In the genomic region with DNA sequence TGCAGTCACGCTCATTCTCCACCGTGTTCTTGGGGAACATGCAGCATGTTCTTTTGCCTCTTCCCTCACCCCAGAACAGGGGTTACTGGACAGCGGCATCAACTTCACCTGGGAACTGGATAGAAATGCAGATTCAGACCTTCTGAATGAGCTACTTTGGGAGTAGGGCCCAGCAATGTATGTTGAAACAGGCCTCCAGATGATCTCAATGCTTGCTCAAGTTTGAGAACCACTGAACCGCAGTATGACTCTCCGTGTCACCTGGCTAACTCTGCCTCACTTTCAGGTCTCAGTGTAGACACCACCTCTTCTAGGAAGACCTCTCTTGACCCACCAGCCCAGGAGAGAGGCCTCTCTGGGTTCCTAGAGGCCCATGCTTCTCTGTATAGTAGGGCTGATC, we compare ENCODE assay signal across 23 cellular contexts. TPM values are rescaled to one million over a fixed set of nuclear protein-coding genes. Genes with fewer than 3 reads are reported as not detected.
DNase-seq lines count a peak whose midpoint lies in the region; ATAC-seq, FAIRE-seq and TF ChIP-seq lines count a peak whose summit lies in the region.
"Had no signal": no experiment of that assay in that cellular context is flagged by ENCODE, and none has a peak within 500 bp of the region (broad histone marks: within the 10 kb centered on the region; RNA-seq: fewer than 3 reads in every experiment).

No MANE protein-coding gene starts in this region.

- TF ChIP-seq CTCF in A549 (IDR thresholded peaks at IDR 0.05) (no peak), Calu3 (IDR thresholded peaks at IDR 0.05; ENCODE audit: unreplicated experiment) (no peak)

- H2BK12ac ChIP-seq in trophoblast cell (ENCODE audit: low read length), result no peak overlapping the region

- H3K79me2 ChIP-seq in trophoblast cell (ENCODE audit: control insufficient read depth, insufficient read depth, low read length, poor library complexity), result peaks cover 8% of the 10 kb centered on the region

- H3K4me2 ChIP-seq in A549 (peak overlapping the region; percentile 0; the same call in 1 of the 3 replicates), trophoblast cell (ENCODE audit: low read length) (no peak overlapping the region)

- WGBS in A549 (ENCODE audit: missing lambda C conversion rate), result 96% methylated on average over 5 of the region's 5 CpGs
- WGBS in trophoblast cell (ENCODE audit: extremely low coverage, insufficient coverage, insufficient read length), result no CpG with 5 or more reads among the region's 5 CpGs

- no peak overlapping the region for H3K9ac ChIP-seq in trophoblast cell (ENCODE audit: low read length)

- no peak overlapping the region for H3K14ac ChIP-seq in trophoblast cell (ENCODE audit: low read length)

- peaks cover 21 to 22% of the 10 kb centered on the region in 2 experiments for H3K36me3 ChIP-seq in trophoblast cell (ENCODE audit: control insufficient read depth in 1 of 2, insufficient read depth in 2 of 2, low read length in 2 of 2)

- H4K12ac ChIP-seq in trophoblast cell (ENCODE audit: low read depth, low read length), result no peak overlapping the region

- no peak overlapping the region for H2AK5ac ChIP-seq in trophoblast cell (ENCODE audit: low read length)

- no peaks in the 10 kb centered on the region for H3K9me3 ChIP-seq in A549
- H3K9me3 ChIP-seq in trophoblast cell (ENCODE audit: insufficient read depth, low read depth, low read length), result peaks cover 2% of the 10 kb centered on the region

- no peaks in the 10 kb centered on the region for H3K27me3 Mint-ChIP-seq in Calu3 (ENCODE audit: unreplicated experiment)
- H3K27me3 Mint-ChIP-seq in activated T-helper 2 cell treated with anti-CD3 and anti-CD28 coated beads, Interferon-gamma antibody, Interleukin-2, Interleukin-4, amounts not matched to agents 10 μg/mL and 5 μg/mL and 100 μg/mL, durations not matched to agents 14 hours and 24 hours and 36 hours (ENCODE audit: low read depth), result no peaks in the 10 kb centered on the region

- peaks cover 60% of the 10 kb centered on the region for H3K4me1 ChIP-seq in A549
- peaks cover 2 to 8% of the 10 kb centered on the region in 2 experiments for H3K4me1 ChIP-seq in trophoblast cell (ENCODE audit: control insufficient read depth in 1 of 2, insufficient read depth in 2 of 2, low read length in 2 of 2)

- H3K4me1 Mint-ChIP-seq in Calu3 (ENCODE audit: low read depth, unreplicated experiment), result peaks cover 30% of the 10 kb centered on the region
- peaks cover 23% of the 10 kb centered on the region for H3K4me1 Mint-ChIP-seq in activated T-helper 2 cell treated with anti-CD3 and anti-CD28 coated beads, Interferon-gamma antibody, Interleukin-2, Interleukin-4, amounts not matched to agents 10 μg/mL and 5 μg/mL and 100 μg/mL, durations not matched to agents 14 hours and 24 hours and 36 hours (ENCODE audit: low read depth)

- TF ChIP-seq EP300 in A549 (IDR thresholded peaks at IDR 0.05), result no peak

- TF ChIP-seq RAD21 in A549 (conservative IDR thresholded peaks at IDR 0.05 in 1 of 2, IDR thresholded peaks at IDR 0.05 in 1 of 2), result no peak

- H3K23ac ChIP-seq in trophoblast cell (ENCODE audit: low read length), result no peak overlapping the region

- peaks cover 98% of the 10 kb centered on the region for H3K36me3 Mint-ChIP-seq in Calu3 (ENCODE audit: insufficient read depth, unreplicated experiment)
- peaks cover 49% of the 10 kb centered on the region for H3K36me3 Mint-ChIP-seq in activated T-helper 2 cell treated with anti-CD3 and anti-CD28 coated beads, Interferon-gamma antibody, Interleukin-2, Interleukin-4, amounts not matched to agents 10 μg/mL and 5 μg/mL and 100 μg/mL, durations not matched to agents 14 hours and 24 hours and 36 hours (ENCODE audit: low read depth)

- FAIRE-seq in A549 (lab: Jason Lieb, UNC), result no peak
- FAIRE-seq: D721Med, RCC 7860 had no signal

- no peak for DNase-seq in A549 (ENCODE audit: low read depth in 1 of 2, low spot score in 1 of 2)
- no peak for DNase-seq in Calu3
- no peak for DNase-seq in activated T-helper 2 cell treated with anti-CD3 and anti-CD28 coated beads, Interferon-gamma antibody, Interleukin-2, Interleukin-4, amounts not matched to agents 10 μg/mL and 5 μg/mL and 100 μg/mL, durations not matched to agents 14 hours and 24 hours and 36 hours (ENCODE audit: low spot score)
- no peak for DNase-seq in trophoblast cell
- DNase-seq in NCI-H2196 (lab: John Stamatoyannopoulos, UW; ENCODE audit: unreplicated experiment), result no peak
- DNase-seq in SK-N-DZ (ENCODE audit: low spot score), result no peak
- DNase-seq: ACHN; C1 segment of cervical spinal cord; CD8-positive, alpha-beta memory T cell; EL; GF-D8; H9; KG1; NCI-H1105; NCI-H146; NCI-H2029; NCI-H345; NCI-H524 treated with DMSO at 0.1 percent for 48 hours; NCI-H82; Right ventricle myocardium superior had no signal

- no peak overlapping the region for H3K18ac ChIP-seq in trophoblast cell (ENCODE audit: low read length)

- H3K4me3 Mint-ChIP-seq in Calu3 (ENCODE audit: low read depth, unreplicated experiment), result no peak overlapping the region
- H3K4me3 Mint-ChIP-seq in activated T-helper 2 cell treated with anti-CD3 and anti-CD28 coated beads, Interferon-gamma antibody, Interleukin-2, Interleukin-4, amounts not matched to agents 10 μg/mL and 5 μg/mL and 100 μg/mL, durations not matched to agents 14 hours and 24 hours and 36 hours (ENCODE audit: low read depth), result no peak overlapping the region
- H3K4me3 Mint-ChIP-seq: H9 had no signal

- POLR2A ChIA-PET in A549 (lab: Yijun Ruan, JAX), result interaction anchor here (1.0 to 14.2 kb wide), 4 partner anchors 14 to 22 kb away, joined by 4 to 147 read pairs (median 92); no protein-coding TSS in a partner anchor

- intact Hi-C loops in Calu3 (cut with micrococcal nuclease; ENCODE audit: unreplicated experiment), result no loop called here
- intact Hi-C loops in activated T-helper 2 cell treated with anti-CD3 and anti-CD28 coated beads, Interferon-gamma antibody, Interleukin-2, Interleukin-4, amounts not matched to agents 10 μg/mL and 5 μg/mL and 100 μg/mL, durations not matched to agents 14 hours and 24 hours and 36 hours (cut with micrococcal nuclease), result no loop called here

- no peaks in the 10 kb centered on the region for H3K9me3 Mint-ChIP-seq in Calu3 (ENCODE audit: low read depth, unreplicated experiment)
- H3K9me3 Mint-ChIP-seq in activated T-helper 2 cell treated with anti-CD3 and anti-CD28 coated beads, Interferon-gamma antibody, Interleukin-2, Interleukin-4, amounts not matched to agents 10 μg/mL and 5 μg/mL and 100 μg/mL, durations not matched to agents 14 hours and 24 hours and 36 hours, result no peaks in the 10 kb centered on the region
- H3K9me3 Mint-ChIP-seq: CD8-positive, alpha-beta memory T cell; H9 had no signal

- H2BK5ac ChIP-seq in trophoblast cell (ENCODE audit: low read depth, low read length, poor library complexity), result no peak overlapping the region

- no peak overlapping the region for H2AFZ ChIP-seq in trophoblast cell (ENCODE audit: insufficient read depth, low read length, poor library complexity)

- no peak overlapping the region for H4K91ac ChIP-seq in trophoblast cell (ENCODE audit: low read depth, low read length)

- H3K27ac Mint-ChIP-seq in Calu3 (ENCODE audit: unreplicated experiment), result peak overlapping the region; percentile 61
- H3K27ac Mint-ChIP-seq in activated T-helper 2 cell treated with anti-CD3 and anti-CD28 coated beads, Interferon-gamma antibody, Interleukin-2, Interleukin-4, amounts not matched to agents 10 μg/mL and 5 μg/mL and 100 μg/mL, durations not matched to agents 14 hours and 24 hours and 36 hours, result peak overlapping the region; percentile 31
- H3K27ac Mint-ChIP-seq: H9 had no signal

- ATAC-seq in A549, result no peak
- ATAC-seq in esophagus mucosa, result peak; percentile 1

- H3K79me1 ChIP-seq in trophoblast cell (ENCODE audit: low read length), result peaks cover 9% of the 10 kb centered on the region

- H3K4me3 ChIP-seq in A549, result no peak overlapping the region
- no peak overlapping the region for H3K4me3 ChIP-seq in trophoblast cell (ENCODE audit: low read depth, low read length)

- H3K27ac ChIP-seq in A549 (peak overlapping the region in 1 of 2 experiments; percentile 20; a peak in 3 of 6 replicates), trophoblast cell (ENCODE audit: low read depth, low read length) (no peak overlapping the region)

- no peak overlapping the region for H2BK120ac ChIP-seq in trophoblast cell (ENCODE audit: insufficient read depth, low read length, poor library complexity)

- BruUV-seq in Calu3 (replicated peaks; lab: Mats Ljungman, UMichigan), result no TSS peak

- H3K4ac ChIP-seq in trophoblast cell (ENCODE audit: low read depth, low read length), result no peak overlapping the region

- no peak overlapping the region for H4K8ac ChIP-seq in trophoblast cell (ENCODE audit: low read depth, low read length)

- no peaks in the 10 kb centered on the region for H3K27me3 ChIP-seq in trophoblast cell (ENCODE audit: insufficient read depth, low read length)

- no peak for TF ChIP-seq POLR2A in A549 (IDR thresholded peaks at IDR 0.05; ENCODE audit: low read length)

- CTCF ChIA-PET in A549 (lab: Yijun Ruan, JAX) (interaction anchor here (0.8 to 50.3 kb wide), 5 partner anchors 12 to 94 kb away, joined by 3 to 1229 read pairs (median 119); no protein-coding TSS in a partner anchor), Calu3 (lab: Charles Lee) (no interaction called here)

RNA-seq across cellular contexts. Expression of a gene that starts 4.9 kb away (rescaled TPM):
- polyA plus RNA-seq in A549 (2011; rRNA removed), result 210 and 269 TPM in 2 replicates
- polyA plus RNA-seq in A549 (2012; cell fraction: cytosol; rRNA removed), result 56.5 and 79.1 TPM in 2 replicates
- 68.7 and 90.7 TPM in 2 replicates for polyA plus RNA-seq in A549 (2012; cell fraction: nucleus; rRNA removed)
- polyA plus RNA-seq in A549 (2017; fragmentation: RNase III; extraction: RNeasy Plus Mini Kit Qiagen cat#74134 plus additional on column Dnase treatment), result 28.4 to 39.8 TPM (median 34.0 TPM) in 3 replicates
- 224 and 268 TPM in 2 replicates for polyA minus RNA-seq in A549 (2011; rRNA and poly(A)+ RNA removed)
- total RNA-seq in Calu3 (2022), result 47.2 and 53.0 TPM in 2 replicates
- 31.6 and 32.2 TPM in 2 replicates for total RNA-seq in activated T-helper 2 cell treated with anti-CD3 and anti-CD28 coated beads, Interferon-gamma antibody, Interleukin-2, Interleukin-4, amounts not matched to agents 10 μg/mL and 5 μg/mL and 100 μg/mL, durations not matched to agents 14 hours and 24 hours and 36 hours
- total RNA-seq in esophagus mucosa, result 58.0 TPM
- polyA plus RNA-seq in trophoblast cell (2013), result 30.6 and 32.9 TPM in 2 replicates
- polyA plus RNA-seq in SK-N-DZ (2014; cell fraction: cytosol; rRNA removed), result 19.6 and 25.6 TPM in 2 replicates
- polyA plus RNA-seq in SK-N-DZ (2014; cell fraction: nucleus; rRNA removed), result 10.6 and 16.7 TPM in 2 replicates

RNA-seq across cellular contexts. Expression of a gene that starts 22.7 kb away (rescaled TPM):
- polyA plus RNA-seq in A549 (2011; rRNA removed) (222 and 239 TPM in 2 replicates), A549 (2017; fragmentation: RNase III; extraction: RNeasy Plus Mini Kit Qiagen cat#74134 plus additional on column Dnase treatment) (105 to 117 TPM (median 112 TPM) in 3 replicates)
- polyA plus RNA-seq in A549 (2012; cell fraction: cytosol; rRNA removed), result 142 and 173 TPM in 2 replicates
- polyA plus RNA-seq in A549 (2012; cell fraction: nucleus; rRNA removed), result 254 and 311 TPM in 2 replicates
- 186 and 187 TPM in 2 replicates for polyA minus RNA-seq in A549 (2011; rRNA and poly(A)+ RNA removed)
- total RNA-seq in Calu3 (2022) (142 and 144 TPM in 2 replicates), esophagus mucosa (55.2 TPM)
- 112 and 118 TPM in 2 replicates for total RNA-seq in activated T-helper 2 cell treated with anti-CD3 and anti-CD28 coated beads, Interferon-gamma antibody, Interleukin-2, Interleukin-4, amounts not matched to agents 10 μg/mL and 5 μg/mL and 100 μg/mL, durations not matched to agents 14 hours and 24 hours and 36 hours
- 48.6 and 50.5 TPM in 2 replicates for polyA plus RNA-seq in trophoblast cell (2013)
- polyA plus RNA-seq in SK-N-DZ (2014; cell fraction: cytosol; rRNA removed), result 42.3 and 48.9 TPM in 2 replicates
- polyA plus RNA-seq in SK-N-DZ (2014; cell fraction: nucleus; rRNA removed), result 56.0 and 90.3 TPM in 2 replicates

RNA-seq across cellular contexts. Expression of a gene that starts 38.5 kb away (rescaled TPM):
- polyA plus RNA-seq in A549 (2011; rRNA removed) (40.5 and 47.5 TPM in 2 replicates), A549 (2017; fragmentation: RNase III; extraction: RNeasy Plus Mini Kit Qiagen cat#74134 plus additional on column Dnase treatment) (59.6 to 74.8 TPM (median 74.3 TPM) in 3 replicates)
- 103 and 115 TPM in 2 replicates for polyA plus RNA-seq in A549 (2012; cell fraction: cytosol; rRNA removed)
- polyA plus RNA-seq in A549 (2012; cell fraction: nucleus; rRNA removed), result 84.2 and 135 TPM in 2 replicates
- 36.5 and 42.2 TPM in 2 replicates for polyA minus RNA-seq in A549 (2011; rRNA and poly(A)+ RNA removed)
- total RNA-seq in Calu3 (2022) (0.42 and 0.51 TPM in 2 replicates), esophagus mucosa (7.1 TPM)
- total RNA-seq in activated T-helper 2 cell treated with anti-CD3 and anti-CD28 coated beads, Interferon-gamma antibody, Interleukin-2, Interleukin-4, amounts not matched to agents 10 μg/mL and 5 μg/mL and 100 μg/mL, durations not matched to agents 14 hours and 24 hours and 36 hours, result 5.9 and 7.1 TPM in 2 replicates
- 26.5 and 26.8 TPM in 2 replicates for polyA plus RNA-seq in trophoblast cell (2013)
- polyA plus RNA-seq in SK-N-DZ (2014; cell fraction: cytosol; rRNA removed), result 26.4 and 29.4 TPM in 2 replicates
- polyA plus RNA-seq in SK-N-DZ (2014; cell fraction: nucleus; rRNA removed), result 14.7 and 28.9 TPM in 2 replicates
